In the genomic region with DNA sequence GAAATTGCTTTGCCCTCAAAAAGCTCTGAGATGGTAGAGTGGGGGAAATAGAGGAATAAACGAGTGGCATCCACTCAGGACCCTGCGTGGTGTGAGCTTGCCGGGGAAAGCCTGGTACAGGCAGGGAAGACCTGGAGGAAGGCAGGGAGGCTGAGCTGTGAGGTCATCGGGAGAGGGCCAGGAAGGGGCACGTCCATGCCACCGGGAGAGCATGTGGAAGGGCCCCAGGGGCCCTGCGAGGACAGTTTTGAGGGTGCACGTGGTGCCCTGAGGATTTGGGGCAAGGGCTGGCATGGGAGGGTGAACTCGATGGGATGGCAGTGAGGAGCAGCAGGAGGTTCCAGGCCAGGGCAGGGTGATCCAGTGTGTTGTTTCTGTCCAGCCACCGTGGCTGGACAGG, we compare ENCODE assay signal across 29 cellular contexts. TPM values are rescaled to one million over a fixed set of nuclear protein-coding genes. Genes with fewer than 3 reads are reported as not detected.
DNase-seq lines count a peak whose midpoint lies in the region; ATAC-seq, FAIRE-seq and TF ChIP-seq lines count a peak whose summit lies in the region.
"Had no signal": no experiment of that assay in that cellular context is flagged by ENCODE, and none has a peak within 500 bp of the region (broad histone marks: within the 10 kb centered on the region; RNA-seq: fewer than 3 reads in every experiment).

No MANE protein-coding gene starts in this region.

- H3K9me3 Mint-ChIP-seq in stimulated activated naive CD8-positive, alpha-beta T cell treated with anti-CD3 and anti-CD28 coated beads, Interleukin-15, amount 100 ng/mL, for 72 hours: peaks cover 12 to 13% of the 10 kb centered on the region in 2 donors
- H3K9me3 Mint-ChIP-seq in activated B cell treated with CpG ODN at 0.5 μM for 24 hours (no peaks in the 10 kb centered on the region), memory B cell (peaks cover 2% of the 10 kb centered on the region)

- H3K4me3 Mint-ChIP-seq in stimulated activated naive CD8-positive, alpha-beta T cell treated with anti-CD3 and anti-CD28 coated beads, Interleukin-15, amount 100 ng/mL, for 72 hours: no peak overlapping the region
- no peak overlapping the region for H3K4me3 Mint-ChIP-seq in activated B cell treated with CpG ODN at 0.5 μM for 24 hours
- H3K4me3 Mint-ChIP-seq in memory B cell: no peak overlapping the region
- H3K4me3 Mint-ChIP-seq: HFFc6 had no signal

- H3K27me3 ChIP-seq in aorta (ENCODE audit: control insufficient read depth in 1 of 2, insufficient read depth in 2 of 2, low read length in 1 of 2): no peaks in the 10 kb centered on the region
- H3K27me3 ChIP-seq: uterus had no signal

- CTCF ChIA-PET in activated B cell treated with CpG ODN at 0.5 μM for 24 hours (lab: Charles Lee): no interaction called here

- peaks cover 28% of the 10 kb centered on the region for H3K27me3 Mint-ChIP-seq in stimulated activated naive CD8-positive, alpha-beta T cell treated with anti-CD3 and anti-CD28 coated beads, Interleukin-15, amount 100 ng/mL, for 72 hours
- peaks cover 8% of the 10 kb centered on the region for H3K27me3 Mint-ChIP-seq in activated B cell treated with CpG ODN at 0.5 μM for 24 hours
- H3K27me3 Mint-ChIP-seq in memory B cell: peaks cover 4% of the 10 kb centered on the region

- no peak for DNase-seq in stimulated activated naive CD8-positive, alpha-beta T cell treated with anti-CD3 and anti-CD28 coated beads, Interleukin-15, amount 100 ng/mL, for 72 hours
- no peak for DNase-seq in stimulated activated naive CD8-positive, alpha-beta T cell treated with anti-CD3 and anti-CD28 coated beads, Interleukin-15, Interleukin-2, amounts not matched to agents 100 U/mL and 50 U/mL, for 24 hours
- DNase-seq in activated B cell treated with CpG ODN at 0.5 μM for 24 hours: no peak
- no peak for DNase-seq in memory B cell (ENCODE audit: low spot score in 2 of 2)
- peak; percentile 19 to 37 for DNase-seq in aorta
- no peak for DNase-seq in HTR-8/SVneo (ENCODE audit: insufficient read length, low spot score)
- DNase-seq in AG20443 (ENCODE audit: low spot score): no peak
- DNase-seq: activated CD4-positive, alpha-beta T cell treated with anti-CD3 and anti-CD28 coated beads, Interleukin-2, amount 50 U/mL, for 48 hours; activated CD4-positive, CD25-positive, alpha-beta regulatory T cell; activated effector memory CD4-positive, alpha-beta T cell treated with Interleukin-2 at 50 U/mL for 16 hours; brain microvascular endothelial cell; CD4-positive, CD25-positive, alpha-beta regulatory T cell; effector CD4-positive, alpha-beta T cell; erythroblast; HFFc6; kidney glomerular epithelial cell; NCI-H446 treated with DMSO at 0.1 percent for 48 hours; stimulated activated CD4-positive, alpha-beta T cell treated with anti-CD3 and anti-CD28 coated beads, Interleukin-4, amount 100 ng/mL, for 24 hours; uterus had no signal

- H3K4me3 ChIP-seq in aorta (ENCODE audit: low read length in 2 of 2): no peak overlapping the region
- H3K4me3 ChIP-seq: lung, thoracic aorta, uterus had no signal

- peak overlapping the region; percentile 46 to 74 for H3K27ac Mint-ChIP-seq in stimulated activated naive CD8-positive, alpha-beta T cell treated with anti-CD3 and anti-CD28 coated beads, Interleukin-15, amount 100 ng/mL, for 72 hours
- H3K27ac Mint-ChIP-seq in activated B cell treated with CpG ODN at 0.5 μM for 24 hours (peak overlapping the region; percentile 50), memory B cell (peak overlapping the region; percentile 87)
- H3K27ac Mint-ChIP-seq: HFFc6, progenitor cell of endocrine pancreas had no signal

- no peaks in the 10 kb centered on the region for H3K4me1 ChIP-seq in aorta (ENCODE audit: control insufficient read depth in 1 of 2, insufficient read depth in 2 of 2, low read length in 2 of 2)
- H3K4me1 ChIP-seq: uterus had no signal

- WGBS in aorta, 2 donors: 77 to 78% methylated on average over 10 of the region's 10 CpGs

- H3K36me3 Mint-ChIP-seq in activated B cell treated with CpG ODN at 0.5 μM for 24 hours (ENCODE audit: low read depth) (no peaks in the 10 kb centered on the region), memory B cell (peaks cover 2% of the 10 kb centered on the region)
- H3K36me3 Mint-ChIP-seq: CD4-positive, CD25-positive, alpha-beta regulatory T cell; stimulated activated effector memory CD8-positive, alpha-beta T cell treated with anti-CD3 and anti-CD28 coated beads, Interleukin-12 subunit alpha, Interleukin-12 subunit beta, amount 100 ng/mL, for 72 hours had no signal

- POLR2A ChIA-PET in activated B cell treated with CpG ODN at 0.5 μM for 24 hours (lab: Charles Lee): no interaction called here

- no peak for ATAC-seq in stimulated activated naive CD8-positive, alpha-beta T cell treated with anti-CD3 and anti-CD28 coated beads, Interleukin-15, amount 100 ng/mL, for 72 hours
- ATAC-seq in stimulated activated naive CD8-positive, alpha-beta T cell treated with anti-CD3 and anti-CD28 coated beads, Interleukin-15, Interleukin-2, amounts not matched to agents 100 U/mL and 50 U/mL, for 24 hours: no peak
- ATAC-seq in activated B cell treated with CpG ODN at 0.5 μM for 24 hours (ENCODE audit: low read depth) (no peak), memory B cell (ENCODE audit: low read depth) (no peak), aorta (ENCODE audit: low FRiP score) (no peak), HG03175 (IDR thresholded peaks at IDR 0.05; ENCODE audit: unreplicated experiment) (no peak)
- ATAC-seq: HepG2; sciatic nerve; stimulated activated effector memory CD8-positive, alpha-beta T cell treated with anti-CD3 and anti-CD28 coated beads, Interleukin-12 subunit alpha, Interleukin-12 subunit beta, amount 100 ng/mL, for 72 hours had no signal

- H3K36me3 ChIP-seq in aorta (ENCODE audit: control insufficient read depth in 1 of 2, insufficient read depth in 2 of 2, low read length in 1 of 2): no peaks in the 10 kb centered on the region
- H3K36me3 ChIP-seq: brain microvascular endothelial cell, thoracic aorta, uterus had no signal

- H3K9me3 ChIP-seq in aorta (ENCODE audit: control insufficient read depth, low read length): no peaks in the 10 kb centered on the region
- H3K9me3 ChIP-seq: thoracic aorta, uterus had no signal

- no peak overlapping the region for H3K27ac ChIP-seq in aorta (ENCODE audit: low read depth in 1 of 2, low read length in 2 of 2)
- H3K27ac ChIP-seq: brain microvascular endothelial cell, thoracic aorta, uterus had no signal

- TF ChIP-seq CTCF in activated B cell treated with CpG ODN at 0.5 μM for 24 hours (IDR thresholded peaks at IDR 0.05): no peak

- peaks cover 59% of the 10 kb centered on the region for H3K4me1 Mint-ChIP-seq in stimulated activated naive CD8-positive, alpha-beta T cell treated with anti-CD3 and anti-CD28 coated beads, Interleukin-15, amount 100 ng/mL, for 72 hours
- peaks cover 35% of the 10 kb centered on the region for H3K4me1 Mint-ChIP-seq in activated B cell treated with CpG ODN at 0.5 μM for 24 hours
- H3K4me1 Mint-ChIP-seq in memory B cell: peaks cover 35% of the 10 kb centered on the region

- intact Hi-C loops in activated B cell treated with CpG ODN at 0.5 μM for 24 hours (cut with micrococcal nuclease): loop anchor here (2.0 to 5.0 kb wide), 4 partner anchors 27 to 61 kb away; no protein-coding TSS in a partner anchor
- intact Hi-C loops in aorta (cut with DNase I): no loop called here

- FAIRE-seq in HTR-8/SVneo (lab: Jason Lieb, UNC): no peak
- FAIRE-seq: GM12892, HepG2 had no signal

RNA-seq across cellular contexts. Expression of gene CBFA2T3, which starts 56.3 kb away (rescaled TPM):
- total RNA-seq in activated B cell treated with CpG ODN at 0.5 μM for 24 hours (50.8 and 63.3 TPM in 2 replicates), aorta (1 to 10 TPM; 4.4 to 9.4 TPM)
- polyA plus RNA-seq in aorta: 1 to 10 TPM in 1 of 2 donors, under 1 TPM in 1; 0.18 to 1.0 TPM
- total RNA-seq: HepG2, HFFc6, LHCN-M2 had no signal
- polyA plus RNA-seq: AG04450 had no signal

Comparison
In these comparisons a context has a peak if more than half of its experiments do, and no peak if none do; other contexts are left out.
1. DNase-seq: peak in aorta (2 of 2); none in stimulated activated naive CD8-positive, alpha-beta T cell treated with anti-CD3 and anti-CD28 coated beads, Interleukin-15, amount 100 ng/mL, for 72 hours (0 of 2), stimulated activated naive CD8-positive, alpha-beta T cell treated with anti-CD3 and anti-CD28 coated beads, Interleukin-15, Interleukin-2, amounts not matched to agents 100 U/mL and 50 U/mL, for 24 hours (single experiment), activated B cell treated with CpG ODN at 0.5 μM for 24 hours (single experiment), memory B cell (0 of 2), HTR-8/SVneo (single experiment) and AG20443 (single experiment).
2. Peak in every context shown above with its lines, with median percentiles within 50 percentile points of each other: H3K27ac Mint-ChIP-seq.